ENCODE assay signal across 8 cellular contexts in genomic region chr17:60641810-60642220, GRCh38. TPM values are rescaled to one million over a fixed set of nuclear protein-coding genes. Genes with fewer than 3 reads are reported as not detected.
A peak's percentile ranks its signal among the peaks of the same experiment; 100 is the strongest.
DNase-seq lines count a peak whose midpoint lies in the region; ATAC-seq and TF ChIP-seq lines count a peak whose summit lies in the region.

No MANE protein-coding gene starts in this region.

- H3K36me3 Mint-ChIP-seq in activated CD4-positive, alpha-beta memory T cell treated with anti-CD3 and anti-CD28 coated beads, Interleukin-2, amount 10 ng/mL, durations not matched to agents 7 days and 5 days (ENCODE audit: low read depth): peaks cover 12% of the 10 kb centered on the region
- H3K36me3 Mint-ChIP-seq in neural crest cell (ENCODE audit: low read depth): no peaks in the 10 kb centered on the region

- peak; percentile 55 for DNase-seq in DMS114 treated with DMSO at 0.1 percent for 48 hours (lab: John Stamatoyannopoulos, UW; ENCODE audit: unreplicated experiment)
- peak; percentile 72 for DNase-seq in HS-27A (ENCODE audit: low read depth)
- peak; percentile 37 for DNase-seq in NCI-H748 treated with DMSO at 0.1 percent for 48 hours (lab: John Stamatoyannopoulos, UW)
- peak; percentile 47 for DNase-seq in activated CD4-positive, alpha-beta memory T cell treated with anti-CD3 and anti-CD28 coated beads, Interleukin-2, amount 10 ng/mL, durations not matched to agents 7 days and 5 days
- peak; percentile 91 for DNase-seq in fibroblast of pulmonary artery (ENCODE audit: low read depth)
- DNase-seq in neural crest cell (ENCODE audit: low read depth, low spot score): peak; percentile 47

- ATAC-seq in GM18870 (IDR thresholded peaks at IDR 0.05; ENCODE audit: unreplicated experiment) (no peak), GM21381 (IDR thresholded peaks at IDR 0.05; ENCODE audit: unreplicated experiment) (no peak)

- POLR2A ChIA-PET in activated CD4-positive, alpha-beta memory T cell treated with anti-CD3 and anti-CD28 coated beads, Interleukin-2, amount 10 ng/mL, durations not matched to agents 7 days and 5 days (lab: Charles Lee): interaction anchor here (3.3 kb wide), 1 partner anchor 42 kb away, joined by 10 read pairs; the partner anchor contains the start of gene PPM1D

- H3K4me3 ChIP-seq in fibroblast of pulmonary artery (replicated peaks; ENCODE audit: low read depth, low read length): no peak overlapping the region

- TF ChIP-seq CTCF in fibroblast of pulmonary artery (IDR thresholded peaks at IDR 0.05; ENCODE audit: low read length, missing control alignments) (peak; percentile 59), neural crest cell (conservative IDR thresholded peaks at IDR 0.05) (peak; percentile 74)

- peaks cover 9% of the 10 kb centered on the region for H3K4me1 Mint-ChIP-seq in activated CD4-positive, alpha-beta memory T cell treated with anti-CD3 and anti-CD28 coated beads, Interleukin-2, amount 10 ng/mL, durations not matched to agents 7 days and 5 days
- peaks cover 18% of the 10 kb centered on the region for H3K4me1 Mint-ChIP-seq in neural crest cell

- CTCF ChIA-PET in activated CD4-positive, alpha-beta memory T cell treated with anti-CD3 and anti-CD28 coated beads, Interleukin-2, amount 10 ng/mL, durations not matched to agents 7 days and 5 days (lab: Charles Lee): interaction anchor here (1.5 to 4.2 kb wide), 3 partner anchors 12 to 65 kb away, joined by 4 to 19 read pairs (median 4); no protein-coding TSS in a partner anchor

- H3K27ac Mint-ChIP-seq in activated CD4-positive, alpha-beta memory T cell treated with anti-CD3 and anti-CD28 coated beads, Interleukin-2, amount 10 ng/mL, durations not matched to agents 7 days and 5 days: no peak overlapping the region
- no peak overlapping the region for H3K27ac Mint-ChIP-seq in neural crest cell (ENCODE audit: unreplicated experiment)

- H3K4me3 Mint-ChIP-seq in activated CD4-positive, alpha-beta memory T cell treated with anti-CD3 and anti-CD28 coated beads, Interleukin-2, amount 10 ng/mL, durations not matched to agents 7 days and 5 days: no peak overlapping the region
- no peak overlapping the region for H3K4me3 Mint-ChIP-seq in neural crest cell

- H3K27me3 Mint-ChIP-seq in activated CD4-positive, alpha-beta memory T cell treated with anti-CD3 and anti-CD28 coated beads, Interleukin-2, amount 10 ng/mL, durations not matched to agents 7 days and 5 days: no peaks in the 10 kb centered on the region
- H3K27me3 Mint-ChIP-seq in neural crest cell (ENCODE audit: low read depth): no peaks in the 10 kb centered on the region

- H3K9me3 Mint-ChIP-seq in activated CD4-positive, alpha-beta memory T cell treated with anti-CD3 and anti-CD28 coated beads, Interleukin-2, amount 10 ng/mL, durations not matched to agents 7 days and 5 days: no peaks in the 10 kb centered on the region
- H3K9me3 Mint-ChIP-seq in neural crest cell: no peaks in the 10 kb centered on the region

RNA-seq across cellular contexts. Expression of gene BCAS3, which starts 35.8 kb away (rescaled TPM):
- total RNA-seq in activated CD4-positive, alpha-beta memory T cell treated with anti-CD3 and anti-CD28 coated beads, Interleukin-2, amount 10 ng/mL, durations not matched to agents 7 days and 5 days: 10 to 100 TPM; 16.2 to 19.8 TPM
- total RNA-seq in neural crest cell: 30.0 and 30.5 TPM in 2 replicates

RNA-seq across cellular contexts. Expression of gene PPM1D, which starts 41.8 kb away (rescaled TPM):
- 10 to 100 TPM; 17.8 to 18.8 TPM for total RNA-seq in activated CD4-positive, alpha-beta memory T cell treated with anti-CD3 and anti-CD28 coated beads, Interleukin-2, amount 10 ng/mL, durations not matched to agents 7 days and 5 days
- 21.9 and 23.8 TPM in 2 replicates for total RNA-seq in neural crest cell

Comparison
In these comparisons a context has a peak if more than half of its experiments do, and no peak if none do; other contexts are left out.
1. DNase-seq: peak in every context shown above with its lines; median percentile 91 in fibroblast of pulmonary artery; 72 in HS-27A; 55 in DMS114 treated with DMSO at 0.1 percent for 48 hours; 47 in activated CD4-positive, alpha-beta memory T cell treated with anti-CD3 and anti-CD28 coated beads, Interleukin-2, amount 10 ng/mL, durations not matched to agents 7 days and 5 days; 47 in neural crest cell; 37 in NCI-H748 treated with DMSO at 0.1 percent for 48 hours.